In the genomic region with DNA sequence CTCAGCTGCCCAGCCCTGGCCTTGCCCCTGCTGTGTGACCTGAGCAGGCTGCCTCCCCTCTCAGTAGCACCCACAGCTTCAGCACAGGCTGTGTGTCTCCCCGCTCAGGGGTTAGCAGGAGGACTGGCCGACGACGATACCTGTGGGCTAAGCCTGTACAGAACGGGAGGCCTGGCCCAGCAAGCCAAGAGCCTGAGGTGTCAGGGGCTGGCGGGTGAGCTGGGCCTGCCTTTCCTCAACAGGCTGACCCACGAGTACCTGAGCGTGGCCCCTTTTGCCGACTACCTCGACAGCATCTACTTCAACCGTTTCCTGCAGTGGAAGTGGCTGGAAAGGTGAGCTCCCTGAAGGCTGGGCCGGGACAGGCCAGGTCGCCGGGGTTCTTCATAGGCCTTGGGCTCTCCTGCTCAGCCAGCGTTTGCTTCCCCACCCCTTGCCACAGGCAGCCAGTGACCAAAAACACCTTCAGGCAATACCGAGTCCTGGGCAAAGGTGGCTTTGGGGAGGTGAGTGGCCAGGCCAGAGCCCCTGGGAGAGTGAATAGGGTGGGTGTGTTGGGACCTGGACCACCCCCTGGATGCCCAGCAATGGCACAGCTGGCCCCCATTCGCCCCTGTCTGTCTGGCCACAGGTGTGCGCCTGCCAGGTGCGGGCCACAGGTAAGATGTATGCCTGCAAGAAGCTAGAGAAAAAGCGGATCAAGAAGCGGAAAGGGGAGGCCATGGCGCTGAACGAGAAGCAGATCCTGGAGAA, we compare ENCODE assay signal across 18 cellular contexts. TPM values are rescaled to one million over a fixed set of nuclear protein-coding genes. Genes with fewer than 3 reads are reported as not detected.
DNase-seq lines count a peak whose midpoint lies in the region; ATAC-seq and TF ChIP-seq lines count a peak whose summit lies in the region.
"Had no signal": no experiment of that assay in that cellular context is flagged by ENCODE, and none has a peak within 500 bp of the region (broad histone marks: within the 10 kb centered on the region; RNA-seq: fewer than 3 reads in every experiment).

No MANE protein-coding gene starts in this region.

- no peak overlapping the region for H4K5ac ChIP-seq in H9 (ENCODE audit: insufficient read length, low read depth, low read length)

- H2BK20ac ChIP-seq in H9 (ENCODE audit: low read depth, low read length, poor library complexity, severe bottlenecking) = no peak overlapping the region

- peak overlapping the region; percentile 32 for H3K4me3 Mint-ChIP-seq in activated naive CD8-positive, alpha-beta T cell
- H3K4me3 Mint-ChIP-seq in H9 = no peak overlapping the region

- TF ChIP-seq POLR2A in gastroesophageal sphincter (IDR thresholded peaks at IDR 0.05) = no peak

- 98% methylated on average over 8 of the region's 23 CpGs; no CpG with 5 or more reads in 1 of the 2 donors for WGBS in gastroesophageal sphincter (ENCODE audit: low coverage in 1 of 2), 2 donors
- WGBS in H9 (ENCODE audit: extremely low coverage, insufficient read length, low lambda C conversion rate) = no CpG with 5 or more reads among the region's 23 CpGs

- no peak overlapping the region for H2AK5ac ChIP-seq in H9 (ENCODE audit: insufficient read length, low read length)

- no peak overlapping the region for H3K4me2 ChIP-seq in H9 (ENCODE audit: insufficient read depth, insufficient read length, low read length)

- peak; percentile 59 for DNase-seq in activated CD8-positive, alpha-beta memory T cell treated with anti-CD3 and anti-CD28 coated beads for 24 hours
- DNase-seq in activated CD8-positive, alpha-beta memory T cell treated with anti-CD3 and anti-CD28 coated beads, Interleukin-2, amount 50 U/mL, for 48 hours = no peak
- DNase-seq in HL-60 (ENCODE audit: low read depth in 1 of 2, low spot score in 1 of 2) (no peak), HuH-7.5 (ENCODE audit: low spot score) (no peak), H9 (no peak)
- DNase-seq: erythroblast, glutamatergic neuron, Kasumi-1, kidney, NCI-H510A had no signal

- H2BK120ac ChIP-seq in H9 (ENCODE audit: low read depth, low read length, poor library complexity, severe bottlenecking) = no peak overlapping the region

- H3K27me3 ChIP-seq in HL-60 (ENCODE audit: insufficient read depth, poor library complexity, severe bottlenecking) (no peaks in the 10 kb centered on the region), neutrophil (no peaks in the 10 kb centered on the region), gastroesophageal sphincter (no peaks in the 10 kb centered on the region), H9 (ENCODE audit: insufficient read depth, low read length) (no peaks in the 10 kb centered on the region)

- H3K9me3 Mint-ChIP-seq in activated naive CD8-positive, alpha-beta T cell (ENCODE audit: low read depth) = no peaks in the 10 kb centered on the region
- H3K9me3 Mint-ChIP-seq in H9 = no peaks in the 10 kb centered on the region

- peaks cover 75% of the 10 kb centered on the region for H3K36me3 ChIP-seq in neutrophil
- H3K36me3 ChIP-seq in gastroesophageal sphincter = peaks cover 0 to 82% of the 10 kb centered on the region in 2 donors

- H3K14ac ChIP-seq in H9 (ENCODE audit: insufficient read depth, low read length) = no peak overlapping the region

- no peak overlapping the region for H2BK5ac ChIP-seq in H9 (ENCODE audit: insufficient read length, low read length)

- no peaks in the 10 kb centered on the region; the same call in 1 of the 2 replicates for H3K79me2 ChIP-seq in H9 (ENCODE audit: insufficient read depth, low read length)

- no peaks in the 10 kb centered on the region for H3K27me3 Mint-ChIP-seq in activated naive CD8-positive, alpha-beta T cell
- peaks cover 1% of the 10 kb centered on the region; the same call in 1 of the 2 replicates for H3K27me3 Mint-ChIP-seq in H9 (ENCODE audit: low read depth)
- H3K27me3 Mint-ChIP-seq: progenitor cell of endocrine pancreas had no signal

- no peak overlapping the region for H4K8ac ChIP-seq in H9 (replicated peaks; ENCODE audit: insufficient read length, low read depth, low read length)

- no peak overlapping the region for H4K91ac ChIP-seq in H9 (ENCODE audit: insufficient read length, low read depth, low read length)

- H2BK12ac ChIP-seq in H9 (ENCODE audit: insufficient read length, low read depth, low read length) = no peak overlapping the region

- H3K18ac ChIP-seq in H9 (ENCODE audit: insufficient read length, low read depth, low read length) = no peak overlapping the region

- H3K79me1 ChIP-seq in H9 (ENCODE audit: insufficient read depth, low read depth, low read length, poor library complexity, severe bottlenecking) = no peaks in the 10 kb centered on the region

- no peaks in the 10 kb centered on the region for H3K23me2 ChIP-seq in H9 (ENCODE audit: insufficient read length, low read depth, low read length, poor library complexity, severe bottlenecking)

- H2BK15ac ChIP-seq in H9 (ENCODE audit: low read depth, low read length) = no peak overlapping the region

- H3K4me1 ChIP-seq in neutrophil (ENCODE audit: control insufficient read depth in 1 of 2, insufficient read depth in 1 of 2, low read depth in 1 of 2, low read length in 1 of 2) (peaks cover 87 to 94% of the 10 kb centered on the region in 2 experiments), gastroesophageal sphincter (peaks cover 0 to 48% (median 4%) of the 10 kb centered on the region in 3 donors), H9 (ENCODE audit: insufficient read depth, low read length) (no peaks in the 10 kb centered on the region; the same call in 1 of the 2 replicates)

- H2AFZ ChIP-seq in H9 (ENCODE audit: low read length) = no peak overlapping the region

- H3K9ac ChIP-seq in H9 (ENCODE audit: extremely low read depth, insufficient read length, low read length) = no peak overlapping the region

- peaks cover 72% of the 10 kb centered on the region for H3K4me1 Mint-ChIP-seq in activated naive CD8-positive, alpha-beta T cell (ENCODE audit: low read depth)
- H3K4me1 Mint-ChIP-seq in H9 = peaks cover 6 to 22% of the 10 kb centered on the region in 2 experiments

- no peak overlapping the region for H3T11ph ChIP-seq in H9 (ENCODE audit: low read length)

- H3K4me3 ChIP-seq in HL-60 (replicated peaks; ENCODE audit: insufficient read depth, low read length) = no peak overlapping the region
- peak overlapping the region; percentile 88 to 97 for H3K4me3 ChIP-seq in neutrophil (ENCODE audit: low read depth in 1 of 2, low read length in 1 of 2)
- no peak overlapping the region for H3K4me3 ChIP-seq in gastroesophageal sphincter

- peak overlapping the region; percentile 98 for H3K27ac ChIP-seq in HL-60 (replicated peaks)
- peak overlapping the region; percentile 98 for H3K27ac ChIP-seq in neutrophil
- H3K27ac ChIP-seq in gastroesophageal sphincter = no peak overlapping the region
- H3K27ac ChIP-seq in H9 (ENCODE audit: insufficient read length, low read depth, low read length) = no peak overlapping the region

- TF ChIP-seq CTCF in HL-60 (IDR thresholded peaks at IDR 0.05; ENCODE audit: insufficient read depth, low read length) (no peak), neutrophil (IDR thresholded peaks at IDR 0.05) (no peak), gastroesophageal sphincter (IDR thresholded peaks at IDR 0.05) (no peak), H9 (conservative IDR thresholded peaks at IDR 0.05) (no peak)

- no peak overlapping the region for H3K4ac ChIP-seq in H9 (ENCODE audit: low read depth, low read length)

- H3K36me3 Mint-ChIP-seq in activated naive CD8-positive, alpha-beta T cell = peaks cover 10% of the 10 kb centered on the region
- H3K36me3 Mint-ChIP-seq in H9 (ENCODE audit: insufficient read depth in 1 of 3, low read depth in 3 of 3) = peaks cover 12 to 66% (median 57%) of the 10 kb centered on the region in 3 experiments; a peak in 6 of 7 replicates

- H3K9me3 ChIP-seq in neutrophil = no peaks in the 10 kb centered on the region
- H3K9me3 ChIP-seq in gastroesophageal sphincter = no peaks in the 10 kb centered on the region
- H3K9me3 ChIP-seq in H9 (ENCODE audit: control insufficient read depth, low read depth, low read length) = no peaks in the 10 kb centered on the region

- TF ChIP-seq EP300 in gastroesophageal sphincter (IDR thresholded peaks at IDR 0.05) = no peak

- peak overlapping the region; percentile 86 for H3K27ac Mint-ChIP-seq in activated naive CD8-positive, alpha-beta T cell
- no peak overlapping the region for H3K27ac Mint-ChIP-seq in H9
- H3K27ac Mint-ChIP-seq: progenitor cell of endocrine pancreas had no signal

- no peak overlapping the region for H3K23ac ChIP-seq in H9 (ENCODE audit: insufficient read length, low read depth, low read length)

- H3K56ac ChIP-seq in H9 (ENCODE audit: insufficient read length, low read depth, low read length) = no peak overlapping the region

- H4K20me1 ChIP-seq in H9 (ENCODE audit: control insufficient read depth, insufficient read depth, insufficient read length) = peaks cover 2% of the 10 kb centered on the region

- no peak for ATAC-seq in gastroesophageal sphincter

RNA-seq across cellular contexts. Expression of gene GRK6, which starts 6.6 kb away (rescaled TPM):
- total RNA-seq in gastroesophageal sphincter (10 to 100 TPM; 20.7 to 42.3 (median 31.5) TPM), H9 (2021) (73.7 and 75.2 TPM in 2 replicates)

RNA-seq across cellular contexts. Expression of gene PRR7, which starts 13.5 kb away (rescaled TPM):
- total RNA-seq in gastroesophageal sphincter = 1 to 10 TPM in 3 of 4 donors, not detected in 1; 1.6 to 2.7 (median 2.2) TPM
- total RNA-seq in H9 (2021) = 9.6 and 10.2 TPM in 2 replicates

RNA-seq across cellular contexts. Expression of gene F12, which starts 23.7 kb away (rescaled TPM):
- under 1 TPM in 2 of 4 donors, not detected in 2; 0.27 to 0.89 TPM for total RNA-seq in gastroesophageal sphincter
- total RNA-seq in H9 (2021) = 2.3 and 3.5 TPM in 2 replicates

RNA-seq across cellular contexts. Expression of gene PFN3, which starts 32.6 kb away (rescaled TPM):
- not detected for total RNA-seq in gastroesophageal sphincter
- total RNA-seq in H9 (2021) = not detected in 2 replicates
- total RNA-seq: G401, kidney, mononuclear cell, progenitor cell of endocrine pancreas, SK-MEL-5, subcutaneous adipose tissue had no signal

RNA-seq across cellular contexts. Expression of gene DBN1, which starts 40.4 kb away (rescaled TPM):
- total RNA-seq in gastroesophageal sphincter (100 to 1,000 TPM in 3 of 4 donors, 10 to 100 TPM in 1; 87.1 to 154 (median 124) TPM), H9 (2021) (339 and 340 TPM in 2 replicates)

Comparison
In these comparisons a context has a peak if more than half of its experiments do, and no peak if none do; other contexts are left out.
1. H3K27ac ChIP-seq: peak in HL-60 (single experiment) and neutrophil (single experiment); none in gastroesophageal sphincter (0 of 4) and H9 (single experiment).
2. H3K4me3 ChIP-seq: peak in neutrophil (2 of 2); none in HL-60 (single experiment) and gastroesophageal sphincter (0 of 2).